Comparison of ENCODE assay signal across 1 cellular context in genomic region chr9:32526042-32526706, GRCh38.
TF ChIP-seq lines count a peak whose summit lies in the region.

Gene RIGI, minus strand, starts transcription at chr9:32526196. Its CDS starts 30 bp downstream, at chr9:32526166.

TF ChIP-seq in HepG2, 621 proteins besides CTCF, POLR2A, EP300 and RAD21 (continues in another document):
- TF ChIP-seq ZNF570 (CRISPR knock-in tag; IDR thresholded peaks at IDR 0.05; ENCODE audit: borderline replicate concordance) (no peak), XRCC5 (optimal IDR thresholded peaks at IDR 0.05; ENCODE audit: low read length) (peak; percentile 63), SRY (CRISPR knock-in tag; IDR thresholded peaks at IDR 0.05) (no peak), NCOR1 (IDR thresholded peaks at IDR 0.05; ENCODE audit: borderline replicate concordance, low read length) (peak; percentile 71; the same call in 1 of the 2 replicates), GATAD2A (CRISPR knock-in tag; IDR thresholded peaks at IDR 0.05) (peak; percentile 55), HNRNPH1 (optimal IDR thresholded peaks at IDR 0.05; ENCODE audit: low read depth, low read length) (no peak), SAFB2 (CRISPR knock-in tag; IDR thresholded peaks at IDR 0.05; ENCODE audit: borderline replicate concordance, low read depth) (no peak), ZNF549 (CRISPR knock-in tag; IDR thresholded peaks at IDR 0.05) (no peak), CBX5 (CRISPR knock-in tag; IDR thresholded peaks at IDR 0.05; ENCODE audit: borderline replicate concordance) (no peak; the same call in 1 of the 2 replicates), MXD4 (CRISPR knock-in tag; IDR thresholded peaks at IDR 0.05) (0 out of 2 replicates have a peak, but pooled peaks have one; percentile 21), SRSF9 (IDR thresholded peaks at IDR 0.05; ENCODE audit: borderline replicate concordance, insufficient read depth, low read depth, low read length, poor library complexity, severe bottlenecking) (no peak), HOXA9 (CRISPR knock-in tag; IDR thresholded peaks at IDR 0.05; ENCODE audit: borderline replicate concordance) (no peak), TCF12 (IDR thresholded peaks at IDR 0.05) (no peak), TCF12 (CRISPR knock-in tag; IDR thresholded peaks at IDR 0.05) (no peak), ZNF274 (CRISPR knock-in tag; IDR thresholded peaks at IDR 0.05) (no peak), FOXC1 (CRISPR knock-in tag; IDR thresholded peaks at IDR 0.05; ENCODE audit: borderline replicate concordance) (0 out of 2 replicates have a peak, but pooled peaks have one; percentile 38), TBL1XR1 (IDR thresholded peaks at IDR 0.05; ENCODE audit: borderline replicate concordance, low read length, partially characterized antibody) (no peak), BRCA1 (CRISPR knock-in tag; IDR thresholded peaks at IDR 0.05) (no peak), ZNF749 (CRISPR knock-in tag; IDR thresholded peaks at IDR 0.05; ENCODE audit: borderline replicate concordance) (no peak), ZNF337 (CRISPR knock-in tag; IDR thresholded peaks at IDR 0.05; ENCODE audit: borderline replicate concordance, low read depth) (no peak), POLR2G (IDR thresholded peaks at IDR 0.05; ENCODE audit: low read depth, low read length) (peak; percentile 76), ZNF788 (CRISPR knock-in tag; IDR thresholded peaks at IDR 0.05; ENCODE audit: borderline replicate concordance) (peak; percentile 23; the same call in 1 of the 2 replicates), ZNF768 (CRISPR knock-in tag; IDR thresholded peaks at IDR 0.05) (peak; percentile 38; the same call in 1 of the 2 replicates), PRDM15 (CRISPR knock-in tag; IDR thresholded peaks at IDR 0.05) (no peak), RBFOX2 (IDR thresholded peaks at IDR 0.05; ENCODE audit: low read depth, low read length) (0 out of 2 replicates have a peak, but pooled peaks have one; percentile 30), PHF21A (CRISPR knock-in tag; IDR thresholded peaks at IDR 0.05) (peak; percentile 65; the same call in 1 of the 2 replicates), NR2C2 (CRISPR knock-in tag; IDR thresholded peaks at IDR 0.05; ENCODE audit: borderline replicate concordance) (0 out of 2 replicates have a peak, but pooled peaks have one; percentile 15), YEATS4 (CRISPR knock-in tag; IDR thresholded peaks at IDR 0.05; ENCODE audit: borderline replicate concordance) (peak; percentile 27; the same call in 1 of the 2 replicates), ZNF430 (CRISPR knock-in tag; IDR thresholded peaks at IDR 0.05) (peak; percentile 77; the same call in 1 of the 2 replicates), ETV5 (CRISPR knock-in tag; IDR thresholded peaks at IDR 0.05; ENCODE audit: borderline replicate concordance) (peak; percentile 65), ZNF776 (CRISPR knock-in tag; IDR thresholded peaks at IDR 0.05) (no peak), YEATS2 (CRISPR knock-in tag; IDR thresholded peaks at IDR 0.05; ENCODE audit: borderline replicate concordance) (peak; percentile 41; the same call in 1 of the 2 replicates), ZBTB34 (CRISPR knock-in tag; IDR thresholded peaks at IDR 0.05) (0 out of 2 replicates have a peak, but pooled peaks have one; percentile 39), ZNF350 (CRISPR knock-in tag; IDR thresholded peaks at IDR 0.05; ENCODE audit: borderline replicate concordance, low read depth) (0 out of 2 replicates have a peak, but pooled peaks have one; percentile 43), ZNF253 (CRISPR knock-in tag; IDR thresholded peaks at IDR 0.05; ENCODE audit: borderline replicate concordance) (no peak), FOXP4 (CRISPR knock-in tag; IDR thresholded peaks at IDR 0.05) (peak; percentile 18; the same call in 1 of the 2 replicates), NFYC (CRISPR knock-in tag; IDR thresholded peaks at IDR 0.05) (no peak), ZBTB43 (CRISPR knock-in tag; conservative IDR thresholded peaks at IDR 0.05) (peak; percentile 60; the same call in 1 of the 2 replicates), IRF2 (CRISPR knock-in tag; IDR thresholded peaks at IDR 0.05) (peak; percentile 100), ATF7-NPFF (CRISPR knock-in tag; IDR thresholded peaks at IDR 0.05; ENCODE audit: low read depth) (no peak), POGZ (CRISPR knock-in tag; IDR thresholded peaks at IDR 0.05) (peak; percentile 75), REPIN1 (CRISPR knock-in tag; IDR thresholded peaks at IDR 0.05; ENCODE audit: borderline replicate concordance, low read depth) (peak; percentile 81; the same call in 1 of the 2 replicates), KMT2B (CRISPR knock-in tag; IDR thresholded peaks at IDR 0.05) (peak; percentile 97)
- TF ChIP-seq, protein P1, sequence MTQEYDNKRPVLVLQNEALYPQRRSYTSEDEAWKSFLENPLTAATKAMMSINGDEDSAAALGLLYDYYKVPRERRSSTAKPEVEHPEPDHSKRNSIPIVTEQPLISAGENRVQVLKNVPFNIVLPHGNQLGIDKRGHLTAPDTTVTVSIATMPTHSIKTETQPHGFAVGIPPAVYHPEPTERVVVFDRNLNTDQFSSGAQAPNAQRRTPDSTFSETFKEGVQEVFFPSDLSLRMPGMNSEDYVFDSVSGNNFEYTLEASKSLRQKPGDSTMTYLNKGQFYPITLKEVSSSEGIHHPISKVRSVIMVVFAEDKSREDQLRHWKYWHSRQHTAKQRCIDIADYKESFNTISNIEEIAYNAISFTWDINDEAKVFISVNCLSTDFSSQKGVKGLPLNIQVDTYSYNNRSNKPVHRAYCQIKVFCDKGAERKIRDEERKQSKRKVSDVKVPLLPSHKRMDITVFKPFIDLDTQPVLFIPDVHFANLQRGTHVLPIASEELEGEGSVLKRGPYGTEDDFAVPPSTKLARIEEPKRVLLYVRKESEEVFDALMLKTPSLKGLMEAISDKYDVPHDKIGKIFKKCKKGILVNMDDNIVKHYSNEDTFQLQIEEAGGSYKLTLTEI (CRISPR knock-in tag; conservative IDR thresholded peaks at IDR 0.05), result no peak
- TF ChIP-seq, protein P2, sequence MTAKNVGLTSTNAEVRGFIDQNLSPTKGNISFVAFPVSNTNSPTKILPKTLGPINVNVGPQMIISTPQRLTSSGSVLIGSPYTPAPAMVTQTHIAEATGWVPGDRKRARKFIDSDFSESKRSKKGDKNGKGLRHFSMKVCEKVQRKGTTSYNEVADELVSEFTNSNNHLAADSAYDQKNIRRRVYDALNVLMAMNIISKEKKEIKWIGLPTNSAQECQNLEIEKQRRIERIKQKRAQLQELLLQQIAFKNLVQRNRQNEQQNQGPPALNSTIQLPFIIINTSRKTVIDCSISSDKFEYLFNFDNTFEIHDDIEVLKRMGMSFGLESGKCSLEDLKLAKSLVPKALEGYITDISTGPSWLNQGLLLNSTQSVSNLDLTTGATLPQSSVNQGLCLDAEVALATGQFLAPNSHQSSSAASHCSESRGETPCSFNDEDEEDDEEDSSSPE (CRISPR knock-in tag; IDR thresholded peaks at IDR 0.05), result 0 out of 2 replicates have a peak, but pooled peaks have one; percentile 31
- TF ChIP-seq, protein P3, sequence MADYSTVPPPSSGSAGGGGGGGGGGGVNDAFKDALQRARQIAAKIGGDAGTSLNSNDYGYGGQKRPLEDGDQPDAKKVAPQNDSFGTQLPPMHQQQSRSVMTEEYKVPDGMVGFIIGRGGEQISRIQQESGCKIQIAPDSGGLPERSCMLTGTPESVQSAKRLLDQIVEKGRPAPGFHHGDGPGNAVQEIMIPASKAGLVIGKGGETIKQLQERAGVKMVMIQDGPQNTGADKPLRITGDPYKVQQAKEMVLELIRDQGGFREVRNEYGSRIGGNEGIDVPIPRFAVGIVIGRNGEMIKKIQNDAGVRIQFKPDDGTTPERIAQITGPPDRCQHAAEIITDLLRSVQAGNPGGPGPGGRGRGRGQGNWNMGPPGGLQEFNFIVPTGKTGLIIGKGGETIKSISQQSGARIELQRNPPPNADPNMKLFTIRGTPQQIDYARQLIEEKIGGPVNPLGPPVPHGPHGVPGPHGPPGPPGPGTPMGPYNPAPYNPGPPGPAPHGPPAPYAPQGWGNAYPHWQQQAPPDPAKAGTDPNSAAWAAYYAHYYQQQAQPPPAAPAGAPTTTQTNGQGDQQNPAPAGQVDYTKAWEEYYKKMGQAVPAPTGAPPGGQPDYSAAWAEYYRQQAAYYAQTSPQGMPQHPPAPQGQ (CRISPR knock-in tag; IDR thresholded peaks at IDR 0.05; ENCODE audit: borderline replicate concordance), result no peak
- TF ChIP-seq, protein P4, sequence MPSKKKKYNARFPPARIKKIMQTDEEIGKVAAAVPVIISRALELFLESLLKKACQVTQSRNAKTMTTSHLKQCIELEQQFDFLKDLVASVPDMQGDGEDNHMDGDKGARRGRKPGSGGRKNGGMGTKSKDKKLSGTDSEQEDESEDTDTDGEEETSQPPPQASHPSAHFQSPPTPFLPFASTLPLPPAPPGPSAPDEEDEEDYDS (CRISPR knock-in tag; IDR thresholded peaks at IDR 0.05), result peak; percentile 96
- TF ChIP-seq, protein P5, sequence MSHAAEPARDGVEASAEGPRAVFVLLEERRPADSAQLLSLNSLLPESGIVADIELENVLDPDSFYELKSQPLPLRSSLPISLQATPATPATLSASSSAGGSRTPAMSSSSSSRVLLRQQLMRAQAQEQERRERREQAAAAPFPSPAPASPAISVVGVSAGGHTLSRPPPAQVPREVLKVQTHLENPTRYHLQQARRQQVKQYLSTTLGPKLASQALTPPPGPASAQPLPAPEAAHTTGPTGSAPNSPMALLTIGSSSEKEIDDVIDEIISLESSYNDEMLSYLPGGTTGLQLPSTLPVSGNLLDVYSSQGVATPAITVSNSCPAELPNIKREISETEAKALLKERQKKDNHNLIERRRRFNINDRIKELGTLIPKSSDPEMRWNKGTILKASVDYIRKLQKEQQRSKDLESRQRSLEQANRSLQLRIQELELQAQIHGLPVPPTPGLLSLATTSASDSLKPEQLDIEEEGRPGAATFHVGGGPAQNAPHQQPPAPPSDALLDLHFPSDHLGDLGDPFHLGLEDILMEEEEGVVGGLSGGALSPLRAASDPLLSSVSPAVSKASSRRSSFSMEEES (CRISPR knock-in tag; IDR thresholded peaks at IDR 0.05), result 0 out of 2 replicates have a peak, but pooled peaks have one; percentile 26
